Comparison of ENCODE assay signal across 1 cellular context in the genomic region with DNA sequence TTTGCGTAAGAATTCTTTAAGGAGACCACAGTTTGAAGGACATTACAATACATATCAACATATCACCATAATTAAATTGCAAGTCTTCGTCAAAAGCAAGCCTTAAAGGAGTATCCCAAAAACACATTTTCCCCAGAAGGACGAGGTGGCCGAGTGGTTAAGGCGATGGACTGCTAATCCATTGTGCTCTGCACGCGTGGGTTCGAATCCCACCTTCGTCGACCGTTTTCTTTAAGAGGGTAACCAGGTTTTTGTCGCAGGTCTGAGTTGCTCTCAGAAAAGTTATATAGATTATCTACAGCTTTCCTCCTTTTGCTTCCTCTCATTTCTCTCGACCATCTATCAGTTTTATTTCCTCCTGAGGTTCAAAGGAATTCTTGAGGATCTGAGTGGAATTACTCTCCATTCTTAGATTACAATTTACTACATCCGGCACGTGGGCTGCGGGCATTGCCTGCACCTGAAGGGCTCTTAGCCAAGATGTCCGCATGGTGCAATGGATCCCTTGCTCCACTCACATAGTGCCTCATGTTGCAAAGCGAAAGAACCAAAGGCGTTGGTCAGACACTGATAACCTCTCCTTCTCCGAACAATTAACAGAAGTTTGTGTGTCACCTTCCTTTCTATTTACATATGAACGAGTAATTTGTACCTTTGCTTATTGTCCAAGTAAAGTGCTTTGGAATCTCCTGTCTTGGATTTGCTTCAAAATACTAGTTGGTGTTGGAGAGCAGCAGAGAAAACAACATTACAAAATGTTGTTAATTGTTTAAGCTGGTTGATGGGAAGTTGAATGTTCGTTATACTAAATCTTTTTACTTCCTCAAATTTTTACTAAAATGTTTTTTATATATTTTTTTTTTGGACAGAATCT.
A peak's percentile ranks its signal among the peaks of the same experiment; 100 is the strongest.
TF ChIP-seq lines count a peak whose summit lies in the region.

No MANE protein-coding gene starts in this region.

TF ChIP-seq in WTC11, 78 proteins besides CTCF, POLR2A, EP300 and RAD21 (continued from another document):
- TF ChIP-seq, protein P1, sequence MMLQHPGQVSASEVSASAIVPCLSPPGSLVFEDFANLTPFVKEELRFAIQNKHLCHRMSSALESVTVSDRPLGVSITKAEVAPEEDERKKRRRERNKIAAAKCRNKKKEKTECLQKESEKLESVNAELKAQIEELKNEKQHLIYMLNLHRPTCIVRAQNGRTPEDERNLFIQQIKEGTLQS (CRISPR knock-in tag; conservative IDR thresholded peaks at IDR 0.05): no peak
- TF ChIP-seq, protein P2, sequence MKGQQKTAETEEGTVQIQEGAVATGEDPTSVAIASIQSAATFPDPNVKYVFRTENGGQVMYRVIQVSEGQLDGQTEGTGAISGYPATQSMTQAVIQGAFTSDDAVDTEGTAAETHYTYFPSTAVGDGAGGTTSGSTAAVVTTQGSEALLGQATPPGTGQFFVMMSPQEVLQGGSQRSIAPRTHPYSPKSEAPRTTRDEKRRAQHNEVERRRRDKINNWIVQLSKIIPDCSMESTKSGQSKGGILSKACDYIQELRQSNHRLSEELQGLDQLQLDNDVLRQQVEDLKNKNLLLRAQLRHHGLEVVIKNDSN (CRISPR knock-in tag; IDR thresholded peaks at IDR 0.05): peak; percentile 53; the same call in 1 of the 2 replicates
- TF ChIP-seq PRDM15 (CRISPR knock-in tag; IDR thresholded peaks at IDR 0.05): no peak
- TF ChIP-seq ZBTB21 (CRISPR knock-in tag; IDR thresholded peaks at IDR 0.05; ENCODE audit: borderline replicate concordance): no peak
- peak; percentile 83 for TF ChIP-seq MAX (CRISPR knock-in tag; IDR thresholded peaks at IDR 0.05)
- no peak for TF ChIP-seq CBFB (CRISPR knock-in tag; IDR thresholded peaks at IDR 0.05; ENCODE audit: low read depth)
- TF ChIP-seq, protein P3, sequence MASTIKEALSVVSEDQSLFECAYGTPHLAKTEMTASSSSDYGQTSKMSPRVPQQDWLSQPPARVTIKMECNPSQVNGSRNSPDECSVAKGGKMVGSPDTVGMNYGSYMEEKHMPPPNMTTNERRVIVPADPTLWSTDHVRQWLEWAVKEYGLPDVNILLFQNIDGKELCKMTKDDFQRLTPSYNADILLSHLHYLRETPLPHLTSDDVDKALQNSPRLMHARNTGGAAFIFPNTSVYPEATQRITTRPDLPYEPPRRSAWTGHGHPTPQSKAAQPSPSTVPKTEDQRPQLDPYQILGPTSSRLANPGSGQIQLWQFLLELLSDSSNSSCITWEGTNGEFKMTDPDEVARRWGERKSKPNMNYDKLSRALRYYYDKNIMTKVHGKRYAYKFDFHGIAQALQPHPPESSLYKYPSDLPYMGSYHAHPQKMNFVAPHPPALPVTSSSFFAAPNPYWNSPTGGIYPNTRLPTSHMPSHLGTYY (CRISPR knock-in tag; IDR thresholded peaks at IDR 0.05): no peak
- TF ChIP-seq, protein P4, sequence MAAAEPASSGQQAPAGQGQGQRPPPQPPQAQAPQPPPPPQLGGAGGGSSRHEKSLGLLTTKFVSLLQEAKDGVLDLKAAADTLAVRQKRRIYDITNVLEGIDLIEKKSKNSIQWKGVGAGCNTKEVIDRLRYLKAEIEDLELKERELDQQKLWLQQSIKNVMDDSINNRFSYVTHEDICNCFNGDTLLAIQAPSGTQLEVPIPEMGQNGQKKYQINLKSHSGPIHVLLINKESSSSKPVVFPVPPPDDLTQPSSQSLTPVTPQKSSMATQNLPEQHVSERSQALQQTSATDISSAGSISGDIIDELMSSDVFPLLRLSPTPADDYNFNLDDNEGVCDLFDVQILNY (CRISPR knock-in tag; IDR thresholded peaks at IDR 0.05): no peak
- TF ChIP-seq ETV6 (CRISPR knock-in tag; IDR thresholded peaks at IDR 0.05): 0 out of 2 replicates have a peak, but pooled peaks have one; percentile 41
- TF ChIP-seq CREM (CRISPR knock-in tag; IDR thresholded peaks at IDR 0.05): no peak
- TF ChIP-seq, protein P5, sequence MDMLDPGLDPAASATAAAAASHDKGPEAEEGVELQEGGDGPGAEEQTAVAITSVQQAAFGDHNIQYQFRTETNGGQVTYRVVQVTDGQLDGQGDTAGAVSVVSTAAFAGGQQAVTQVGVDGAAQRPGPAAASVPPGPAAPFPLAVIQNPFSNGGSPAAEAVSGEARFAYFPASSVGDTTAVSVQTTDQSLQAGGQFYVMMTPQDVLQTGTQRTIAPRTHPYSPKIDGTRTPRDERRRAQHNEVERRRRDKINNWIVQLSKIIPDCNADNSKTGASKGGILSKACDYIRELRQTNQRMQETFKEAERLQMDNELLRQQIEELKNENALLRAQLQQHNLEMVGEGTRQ (CRISPR knock-in tag; IDR thresholded peaks at IDR 0.05): peak; percentile 61
- TF ChIP-seq E2F1 (CRISPR knock-in tag; IDR thresholded peaks at IDR 0.05): no peak
